1 cellular context compared by ENCODE assay signal in the genomic region with DNA sequence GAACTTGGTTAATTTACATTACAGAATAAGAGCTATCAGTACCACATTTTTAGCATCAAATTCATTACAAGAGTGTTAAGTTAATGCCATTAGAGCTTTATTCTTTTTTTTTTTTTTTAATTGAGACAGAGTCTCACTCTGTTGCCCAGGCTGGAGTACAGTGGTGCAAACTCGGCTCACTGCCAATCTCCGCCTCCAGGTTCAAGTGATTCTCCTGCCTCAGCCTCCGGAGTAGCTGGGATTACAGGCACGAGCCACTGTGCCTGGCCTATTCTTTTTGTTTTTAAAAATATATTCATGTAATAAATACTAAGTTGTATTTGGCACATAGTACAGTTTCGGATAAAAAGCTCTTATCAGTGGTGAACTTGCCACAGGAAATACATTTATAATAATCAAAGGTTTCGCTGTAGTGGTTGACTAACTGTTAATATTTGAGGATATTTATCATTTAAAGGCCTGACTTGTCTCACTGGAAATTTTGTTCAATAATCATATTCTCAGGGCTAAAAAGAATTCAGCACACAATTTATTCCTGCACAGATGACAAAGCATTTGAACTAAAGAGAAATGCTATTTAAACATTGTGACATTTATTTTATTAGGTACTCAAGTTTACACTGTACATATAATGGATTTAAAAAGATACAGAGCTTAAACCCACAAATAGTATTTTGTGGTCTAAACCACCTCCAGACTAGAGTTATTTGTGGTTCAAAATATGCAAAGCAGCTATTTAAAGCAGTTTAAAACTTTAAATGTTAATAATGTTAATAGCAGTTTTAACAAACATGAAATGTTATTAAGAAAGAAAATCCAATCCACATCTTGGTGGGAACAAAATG.
TF ChIP-seq lines count a peak whose summit lies in the region.

No MANE protein-coding gene starts in this region.

TF ChIP-seq in HEK293, 187 proteins besides CTCF, POLR2A, EP300 and RAD21:
- no peak for TF ChIP-seq ZNF555 (tag by site-specific recombination; conservative IDR thresholded peaks at IDR 0.05)
- TF ChIP-seq OSR2 (tag by site-specific recombination; IDR thresholded peaks at IDR 0.05) = peak; percentile 27; the same call in 1 of the 2 replicates
- TF ChIP-seq ZNF426 (tag by site-specific recombination; IDR thresholded peaks at IDR 0.05) = no peak
- peak; percentile 53; the same call in 1 of the 2 replicates for TF ChIP-seq ZNF394 (tag by site-specific recombination; IDR thresholded peaks at IDR 0.05; ENCODE audit: borderline replicate concordance)
- TF ChIP-seq ZFHX2 (tag by site-specific recombination; conservative IDR thresholded peaks at IDR 0.05) = peak; percentile 41
- peak; percentile 66 for TF ChIP-seq ZNF121 (tag by site-specific recombination; IDR thresholded peaks at IDR 0.05)
